In the genomic region with DNA sequence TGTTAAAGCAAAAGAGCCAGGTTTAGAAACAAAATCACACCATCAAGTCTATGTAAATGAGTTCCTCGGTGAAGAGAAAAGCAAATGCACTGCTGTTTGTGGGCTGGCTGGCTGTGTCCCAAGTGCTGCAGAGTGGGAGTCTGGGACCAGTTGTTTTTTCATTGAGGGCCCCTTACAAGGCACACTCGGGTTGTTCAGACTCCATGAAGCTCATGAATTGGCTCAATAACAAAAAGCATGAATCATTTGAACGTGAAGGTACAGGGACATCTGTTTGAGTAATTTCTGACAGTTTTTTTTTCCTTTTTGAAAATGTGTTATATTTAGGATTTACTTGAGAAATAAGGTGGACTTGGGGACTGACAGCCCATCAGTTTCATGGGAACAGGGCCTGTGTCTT, we compare ENCODE assay signal across 10 cellular contexts. TPM values are rescaled to one million over a fixed set of nuclear protein-coding genes. Genes with fewer than 3 reads are reported as not detected.
DNase-seq lines count a peak whose midpoint lies in the region; ATAC-seq, FAIRE-seq and TF ChIP-seq lines count a peak whose summit lies in the region.
"Had no signal": no experiment of that assay in that cellular context is flagged by ENCODE, and none has a peak within 500 bp of the region (broad histone marks: within the 10 kb centered on the region; RNA-seq: fewer than 3 reads in every experiment).

No MANE protein-coding gene starts in this region.

- H4K8ac ChIP-seq in trophoblast cell (ENCODE audit: low read depth, low read length), result no peak overlapping the region

- CTCF ChIA-PET in GM10248 (lab: Yijun Ruan, JAX), result no interaction called here

- no peak overlapping the region for H4K91ac ChIP-seq in trophoblast cell (ENCODE audit: low read depth, low read length)

- ATAC-seq in GM18517 (IDR thresholded peaks at IDR 0.05; ENCODE audit: unreplicated experiment) (no peak), HG02678 (IDR thresholded peaks at IDR 0.05; ENCODE audit: unreplicated experiment) (no peak)

- H4K12ac ChIP-seq in trophoblast cell (ENCODE audit: low read depth, low read length), result no peak overlapping the region

- H2AFZ ChIP-seq in trophoblast cell (ENCODE audit: insufficient read depth, low read length, poor library complexity), result no peak overlapping the region

- no peak overlapping the region for H3K4me2 ChIP-seq in trophoblast cell (ENCODE audit: low read length)

- H3K14ac ChIP-seq in trophoblast cell (ENCODE audit: low read length), result peak overlapping the region; percentile 49

- no peak overlapping the region for H2BK5ac ChIP-seq in trophoblast cell (ENCODE audit: low read depth, low read length, poor library complexity)

- H2AK5ac ChIP-seq in trophoblast cell (ENCODE audit: low read length), result no peak overlapping the region

- no peaks in the 10 kb centered on the region for H3K9me3 ChIP-seq in esophagus squamous epithelium
- H3K9me3 ChIP-seq in trophoblast cell (ENCODE audit: insufficient read depth, low read depth, low read length), result no peaks in the 10 kb centered on the region

- TF ChIP-seq CTCF in GM10248 (IDR thresholded peaks at IDR 0.05; ENCODE audit: control extremely low read depth, extremely low read depth, low read depth, missing control alignments), result no peak
- TF ChIP-seq CTCF in esophagus squamous epithelium (IDR thresholded peaks at IDR 0.05), result no peak
- no peak for TF ChIP-seq CTCF in D721Med (IDR thresholded peaks at IDR 0.05; ENCODE audit: insufficient read depth, missing control alignments)
- no peak for TF ChIP-seq CTCF in GM10266 (IDR thresholded peaks at IDR 0.05; ENCODE audit: control insufficient read depth, insufficient read depth, low read depth, missing control alignments)

- no peak overlapping the region for H2BK12ac ChIP-seq in trophoblast cell (ENCODE audit: low read length)

- FAIRE-seq in D721Med (lab: Jason Lieb, UNC), result no peak

- no peak overlapping the region for H2BK120ac ChIP-seq in trophoblast cell (ENCODE audit: insufficient read depth, low read length, poor library complexity)

- H3K4ac ChIP-seq in trophoblast cell (ENCODE audit: low read depth, low read length), result no peak overlapping the region

- no peak overlapping the region for H3K9ac ChIP-seq in trophoblast cell (ENCODE audit: low read length)

- POLR2A ChIA-PET in GM10248 (lab: Yijun Ruan, JAX), result no interaction called here

- no peak overlapping the region for H3K4me3 ChIP-seq in esophagus squamous epithelium
- no peak overlapping the region for H3K4me3 ChIP-seq in trophoblast cell (ENCODE audit: low read depth, low read length)

- no peaks in the 10 kb centered on the region for H3K79me1 ChIP-seq in trophoblast cell (ENCODE audit: low read length)

- no peak for TF ChIP-seq POLR2A in esophagus squamous epithelium (IDR thresholded peaks at IDR 0.05)

- H3K36me3 ChIP-seq in esophagus squamous epithelium (no peaks in the 10 kb centered on the region), trophoblast cell (ENCODE audit: control insufficient read depth in 1 of 2, insufficient read depth in 2 of 2, low read length in 2 of 2) (no peaks in the 10 kb centered on the region)

- H3K79me2 ChIP-seq in trophoblast cell (ENCODE audit: control insufficient read depth, insufficient read depth, low read length, poor library complexity), result no peaks in the 10 kb centered on the region

- H3K18ac ChIP-seq in trophoblast cell (ENCODE audit: low read length), result no peak overlapping the region

- WGBS in esophagus squamous epithelium, 2 donors, result 0 to 17% methylated on average over 3 of the region's 3 CpGs
- WGBS in trophoblast cell (ENCODE audit: extremely low coverage, insufficient coverage, insufficient read length), result no CpG with 5 or more reads among the region's 3 CpGs

- H3K27ac ChIP-seq in esophagus squamous epithelium (peak overlapping the region in 3 of 4 donors; percentile 46 to 65 (median 50)), trophoblast cell (ENCODE audit: low read depth, low read length) (no peak overlapping the region)

- DNase-seq in GM10248 (ENCODE audit: extremely low spot score) (peak; percentile 35), NCI-H2171 treated with DMSO at 0.1 percent for 48 hours (lab: John Stamatoyannopoulos, UW) (peak; percentile 86), esophagus squamous epithelium (lab: John Stamatoyannopoulos, UW) (no peak), trophoblast cell (no peak), D721Med (ENCODE audit: insufficient read length, low spot score) (no peak), GM10266 (ENCODE audit: extremely low spot score) (no peak)
- DNase-seq: activated gamma-delta T cell, T-helper 1 cell had no signal

- intact Hi-C loops in esophagus squamous epithelium (cut with DNase I), result no loop called here

- H3K27me3 ChIP-seq in esophagus squamous epithelium, result no peaks in the 10 kb centered on the region
- H3K27me3 ChIP-seq in trophoblast cell (ENCODE audit: insufficient read depth, low read length), result no peaks in the 10 kb centered on the region

- H3K23ac ChIP-seq in trophoblast cell (ENCODE audit: low read length), result no peak overlapping the region

- H3K4me1 ChIP-seq in esophagus squamous epithelium (peaks cover 5 to 61% (median 50%) of the 10 kb centered on the region in 3 donors), trophoblast cell (ENCODE audit: control insufficient read depth in 1 of 2, insufficient read depth in 2 of 2, low read length in 2 of 2) (no peaks in the 10 kb centered on the region)

RNA-seq across cellular contexts. Expression of a gene that starts 28.0 kb away (rescaled TPM):
- 10 to 100 TPM in 1 of 4 donors, 1 to 10 TPM in 3; 2.4 to 18.9 (median 6.3) TPM for total RNA-seq in esophagus squamous epithelium
- polyA plus RNA-seq in trophoblast cell (2013), result 1.4 and 1.5 TPM in 2 replicates

RNA-seq across cellular contexts. Expression of a gene that starts 56.8 kb away (rescaled TPM):
- total RNA-seq in esophagus squamous epithelium, result 100 to 1,000 TPM in 3 of 4 donors, 10 to 100 TPM in 1; 42.9 to 183 (median 119) TPM
- polyA plus RNA-seq in trophoblast cell (2013), result 67.4 and 69.3 TPM in 2 replicates

Comparison
In these comparisons a context has a peak if more than half of its experiments do, and no peak if none do; other contexts are left out.
1. DNase-seq: peak in GM10248 (single experiment) and NCI-H2171 treated with DMSO at 0.1 percent for 48 hours (single experiment); none in esophagus squamous epithelium (single experiment), trophoblast cell (0 of 2), D721Med (single experiment) and GM10266 (single experiment).